Comparison of ENCODE assay signal across 1 cellular context in the genomic region with DNA sequence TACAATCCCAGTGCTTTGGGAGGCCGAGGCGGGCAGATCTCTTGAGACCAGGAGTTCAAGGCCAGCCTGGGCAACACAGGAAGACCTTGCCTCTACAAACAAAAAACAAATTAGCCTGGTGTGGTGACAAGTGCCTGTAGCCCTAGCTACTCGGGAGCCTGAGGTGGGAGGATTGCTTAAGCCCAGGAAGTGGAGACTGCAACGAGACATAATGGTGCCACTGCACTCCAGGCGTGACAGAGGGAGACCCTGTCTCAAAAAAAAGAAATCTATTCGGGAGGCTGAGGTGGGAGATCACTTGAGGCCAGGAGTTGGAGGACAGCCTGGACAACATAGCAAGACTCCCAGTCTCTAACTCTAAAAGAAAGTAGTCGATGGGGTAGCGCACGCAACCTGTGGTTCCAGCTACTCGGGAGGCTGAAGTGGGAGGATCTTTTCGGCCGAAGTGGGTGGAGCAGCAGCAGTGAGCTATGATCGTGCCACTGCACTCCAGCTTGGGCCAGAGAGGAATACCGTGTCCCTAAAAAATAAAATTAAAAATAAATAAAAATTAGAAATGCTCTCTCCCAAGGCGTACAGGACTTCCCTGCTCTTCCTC.
TF ChIP-seq lines count a peak whose summit lies in the region.

No MANE protein-coding gene starts in this region.

TF ChIP-seq in HepG2, 621 proteins besides CTCF, POLR2A, EP300 and RAD21 (continued from another document):
- TF ChIP-seq ARHGAP35 (CRISPR knock-in tag; IDR thresholded peaks at IDR 0.05; ENCODE audit: borderline replicate concordance) (no peak), PHF21A (CRISPR knock-in tag; IDR thresholded peaks at IDR 0.05) (peak; percentile 30; the same call in 1 of the 2 replicates), RXRB (CRISPR knock-in tag; IDR thresholded peaks at IDR 0.05; ENCODE audit: borderline replicate concordance) (0 out of 2 replicates have a peak, but pooled peaks have one; percentile 14), KDM6A (CRISPR knock-in tag; IDR thresholded peaks at IDR 0.05; ENCODE audit: low read depth) (0 out of 2 replicates have a peak, but pooled peaks have one; percentile 6), ZNF652 (CRISPR knock-in tag; IDR thresholded peaks at IDR 0.05; ENCODE audit: borderline replicate concordance, low read depth) (no peak), NKX3-1 (CRISPR knock-in tag; IDR thresholded peaks at IDR 0.05) (0 out of 2 replicates have a peak, but pooled peaks have one; percentile 36), ZNF770 (CRISPR knock-in tag; IDR thresholded peaks at IDR 0.05) (peak; percentile 97)
- TF ChIP-seq, protein P1, sequence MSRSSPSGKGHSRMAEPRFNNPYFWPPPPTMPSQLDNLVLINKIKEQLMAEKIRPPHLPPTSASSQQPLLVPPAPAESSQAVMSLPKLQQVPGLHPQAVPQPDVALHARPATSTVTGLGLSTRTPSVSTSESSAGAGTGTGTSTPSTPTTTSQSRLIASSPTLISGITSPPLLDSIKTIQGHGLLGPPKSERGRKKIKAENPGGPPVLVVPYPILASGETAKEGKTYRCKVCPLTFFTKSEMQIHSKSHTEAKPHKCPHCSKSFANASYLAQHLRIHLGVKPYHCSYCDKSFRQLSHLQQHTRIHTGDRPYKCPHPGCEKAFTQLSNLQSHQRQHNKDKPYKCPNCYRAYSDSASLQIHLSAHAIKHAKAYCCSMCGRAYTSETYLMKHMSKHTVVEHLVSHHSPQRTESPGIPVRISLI (CRISPR knock-in tag; IDR thresholded peaks at IDR 0.05; ENCODE audit: borderline replicate concordance): peak; percentile 83; the same call in 1 of the 2 replicates
